ENCODE assay signal across 8 cellular contexts in the genomic region with DNA sequence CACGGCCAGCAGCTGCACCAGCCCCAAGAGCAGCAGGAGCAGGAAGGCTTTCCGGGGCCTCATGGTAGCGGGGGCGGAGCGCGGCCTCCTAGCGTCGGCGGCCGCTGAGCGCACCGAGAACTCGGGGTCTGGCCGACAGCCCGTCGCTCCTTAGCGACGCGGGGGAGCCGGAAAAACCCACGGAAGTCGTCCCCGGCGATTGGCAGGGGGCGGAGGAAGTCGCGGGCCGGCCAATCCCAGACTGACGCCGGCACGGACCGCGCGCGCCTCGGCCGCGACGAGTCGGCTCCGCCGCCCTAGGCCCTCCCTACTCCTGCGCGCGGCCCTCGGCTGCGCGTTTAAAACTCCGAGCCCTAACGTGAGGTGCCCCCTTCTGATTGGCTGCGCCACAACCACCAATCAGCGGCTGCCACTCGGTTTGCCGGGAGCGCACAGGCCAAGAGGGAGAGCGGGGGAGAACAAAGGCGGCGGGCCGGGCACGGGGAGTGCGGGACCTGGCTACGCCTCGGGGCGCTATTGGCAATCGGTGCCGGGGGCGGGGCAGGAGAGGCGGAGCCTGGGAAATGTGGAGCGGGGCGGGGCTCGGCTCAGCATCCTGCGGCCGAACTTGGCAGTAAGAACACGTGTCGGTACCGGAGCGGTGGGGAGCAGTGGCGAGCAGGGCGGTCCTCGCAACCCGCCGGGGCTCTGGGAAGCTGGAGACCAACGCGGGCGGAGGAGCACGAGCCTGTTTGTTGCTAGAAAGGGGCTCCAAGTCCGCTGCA. TPM values are rescaled to one million over a fixed set of nuclear protein-coding genes. Genes with fewer than 3 reads are reported as not detected.
DNase-seq lines count a peak whose midpoint lies in the region; ATAC-seq and TF ChIP-seq lines count a peak whose summit lies in the region.

A gene with protein sequence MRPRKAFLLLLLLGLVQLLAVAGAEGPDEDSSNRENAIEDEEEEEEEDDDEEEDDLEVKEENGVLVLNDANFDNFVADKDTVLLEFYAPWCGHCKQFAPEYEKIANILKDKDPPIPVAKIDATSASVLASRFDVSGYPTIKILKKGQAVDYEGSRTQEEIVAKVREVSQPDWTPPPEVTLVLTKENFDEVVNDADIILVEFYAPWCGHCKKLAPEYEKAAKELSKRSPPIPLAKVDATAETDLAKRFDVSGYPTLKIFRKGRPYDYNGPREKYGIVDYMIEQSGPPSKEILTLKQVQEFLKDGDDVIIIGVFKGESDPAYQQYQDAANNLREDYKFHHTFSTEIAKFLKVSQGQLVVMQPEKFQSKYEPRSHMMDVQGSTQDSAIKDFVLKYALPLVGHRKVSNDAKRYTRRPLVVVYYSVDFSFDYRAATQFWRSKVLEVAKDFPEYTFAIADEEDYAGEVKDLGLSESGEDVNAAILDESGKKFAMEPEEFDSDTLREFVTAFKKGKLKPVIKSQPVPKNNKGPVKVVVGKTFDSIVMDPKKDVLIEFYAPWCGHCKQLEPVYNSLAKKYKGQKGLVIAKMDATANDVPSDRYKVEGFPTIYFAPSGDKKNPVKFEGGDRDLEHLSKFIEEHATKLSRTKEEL (minus strand): TSS at position 160 of the 764 bp plus-strand sequence. CDS start 97 bp downstream, at position 63.

- no peak within 1 kb of the TSS for H2AK5ac ChIP-seq in mesenchymal stem cell (ENCODE audit: low read length, severe bottlenecking)

- peaks cover 1% of the 10 kb centered on the region for H3K4me1 ChIP-seq in NT2/D1 (ENCODE audit: insufficient read depth, insufficient read length)
- H3K4me1 ChIP-seq in endocrine pancreas (ENCODE audit: control insufficient read depth, insufficient read depth, low read length), result no peaks in the 10 kb centered on the region
- H3K4me1 ChIP-seq in mesenchymal stem cell (ENCODE audit: control insufficient read depth, insufficient read depth, low read depth, low read length), result peaks cover 8% of the 10 kb centered on the region

- H2BK120ac ChIP-seq in mesenchymal stem cell (ENCODE audit: low read depth, low read length), result peak within 1 kb of the TSS; percentile 67

- peak within 1 kb of the TSS; percentile 76 to 89 for H3K18ac ChIP-seq in mesenchymal stem cell (ENCODE audit: low read depth in 1 of 2, low read length in 2 of 2)

- H3K36me3 Mint-ChIP-seq in Calu3 (ENCODE audit: insufficient read depth, unreplicated experiment), result peaks cover 47% of the 10 kb centered on the region
- H3K36me3 Mint-ChIP-seq in activated CD8-positive, alpha-beta memory T cell treated with anti-CD3 and anti-CD28 coated beads, Interleukin-2, amount 10 ng/mL, durations not matched to agents 7 days and 5 days, result peaks cover 5% of the 10 kb centered on the region

- no peak within 1 kb of the TSS for H2BK12ac ChIP-seq in mesenchymal stem cell (ENCODE audit: low read length in 2 of 2)

- H3K79me1 ChIP-seq in mesenchymal stem cell (replicated peaks; ENCODE audit: low read length, poor library complexity, severe bottlenecking), result no peaks in the 10 kb centered on the region

- H3K4me3 ChIP-seq in NT2/D1 (ENCODE audit: insufficient read length, low read depth) (peak within 1 kb of the TSS; percentile 78), endocrine pancreas (ENCODE audit: control insufficient read depth, insufficient read depth, low read length) (peak within 1 kb of the TSS; percentile 76), mesenchymal stem cell (ENCODE audit: insufficient read depth in 1 of 2, low read depth in 1 of 2, low read length in 2 of 2) (peak within 1 kb of the TSS; percentile 85 to 96)

- ATAC-seq in GM21381 (IDR thresholded peaks at IDR 0.05; ENCODE audit: unreplicated experiment), result peak; percentile 91
- ATAC-seq in activated CD8-positive, alpha-beta memory T cell treated with anti-CD3 and anti-CD28 coated beads, Interleukin-2, amount 10 ng/mL, durations not matched to agents 7 days and 5 days, result peak; percentile 93

- peak within 1 kb of the TSS; percentile 73 for H4K8ac ChIP-seq in mesenchymal stem cell (ENCODE audit: low read length)

- peaks cover 17% of the 10 kb centered on the region for H3K4me1 Mint-ChIP-seq in Calu3 (ENCODE audit: low read depth, unreplicated experiment)
- peaks cover 34% of the 10 kb centered on the region for H3K4me1 Mint-ChIP-seq in activated CD8-positive, alpha-beta memory T cell treated with anti-CD3 and anti-CD28 coated beads, Interleukin-2, amount 10 ng/mL, durations not matched to agents 7 days and 5 days

- H3K36me3 ChIP-seq in NT2/D1 (ENCODE audit: insufficient read depth, insufficient read length, low read length) (peaks cover 19% of the 10 kb centered on the region), endocrine pancreas (ENCODE audit: control insufficient read depth, insufficient read depth, low read length) (no peaks in the 10 kb centered on the region), mesenchymal stem cell (ENCODE audit: control insufficient read depth in 1 of 2, insufficient read depth in 2 of 2, low read depth in 1 of 2, low read length in 2 of 2) (peaks cover 0 to 2% of the 10 kb centered on the region in 2 experiments)

- H3K27ac ChIP-seq in mesenchymal stem cell (ENCODE audit: low read length, poor library complexity, severe bottlenecking), result peak within 1 kb of the TSS; percentile 89

- H2AFZ ChIP-seq in mesenchymal stem cell (ENCODE audit: low read depth, low read length), result peak within 1 kb of the TSS; percentile 85

- H3K27me3 ChIP-seq in NT2/D1 (ENCODE audit: insufficient read depth, insufficient read length) (no peaks in the 10 kb centered on the region), endocrine pancreas (ENCODE audit: control insufficient read depth, insufficient read depth, low read length) (no peaks in the 10 kb centered on the region), mesenchymal stem cell (ENCODE audit: control insufficient read depth in 1 of 2, insufficient read depth in 1 of 2, low read length in 2 of 2) (no peaks in the 10 kb centered on the region)

- no peak within 1 kb of the TSS for H3K14ac ChIP-seq in mesenchymal stem cell (ENCODE audit: low read length in 2 of 2)

- H3K23ac ChIP-seq in mesenchymal stem cell (ENCODE audit: low read length in 2 of 2), result no peak within 1 kb of the TSS

- peak within 1 kb of the TSS; percentile 74 for H2BK5ac ChIP-seq in mesenchymal stem cell (ENCODE audit: low read depth, low read length, poor library complexity, severe bottlenecking)

- TF ChIP-seq CTCF in Calu3 (IDR thresholded peaks at IDR 0.05; ENCODE audit: unreplicated experiment), result peak; percentile 26

- intact Hi-C loops in Calu3 (cut with micrococcal nuclease; ENCODE audit: unreplicated experiment), result loop anchor here (5.0 kb wide), 1 partner anchor 119 kb away; a partner anchor contains a TSS

- H3K4ac ChIP-seq in mesenchymal stem cell (ENCODE audit: low read depth in 1 of 2, low read length in 2 of 2), result peak within 1 kb of the TSS; percentile 67 to 81

- peak within 1 kb of the TSS; percentile 94 for H2BK15ac ChIP-seq in mesenchymal stem cell (ENCODE audit: low read depth, poor library complexity, severe bottlenecking)

- under 1% methylated on average over 82 of the region's 87 CpGs for WGBS in mesenchymal stem cell

- no TSS peak for BruUV-seq in Calu3 (replicated peaks; lab: Mats Ljungman, UMichigan)

- H3K9me3 ChIP-seq in NT2/D1 (ENCODE audit: insufficient read depth, low read length) (no peaks in the 10 kb centered on the region), endocrine pancreas (ENCODE audit: control insufficient read depth, low read length) (no peaks in the 10 kb centered on the region), mesenchymal stem cell (ENCODE audit: control insufficient read depth, low read length) (no peaks in the 10 kb centered on the region)

- DNase-seq in Calu3, result peak; percentile 100
- peak; percentile 65 to 99 (median 98) for DNase-seq in HUDEP-2 (lab: John Stamatoyannopoulos, UW; ENCODE audit: unreplicated experiment in 76 of 76)
- peak; percentile 98 for DNase-seq in NT2/D1 (ENCODE audit: low read depth, low spot score)
- peak; percentile 100 for DNase-seq in activated CD8-positive, alpha-beta memory T cell treated with anti-CD3 and anti-CD28 coated beads, Interleukin-2, amount 10 ng/mL, durations not matched to agents 7 days and 5 days
- peak; percentile 100 for DNase-seq in mesenchymal stem cell
- peak; percentile 100 for DNase-seq in stimulated activated CD8-positive, alpha-beta memory T cell treated with anti-CD3 and anti-CD28 coated beads, Interleukin-12 subunit alpha, Interleukin-12 subunit beta, amount 100 ng/mL, for 4 hours (ENCODE audit: low read depth)

- peak within 1 kb of the TSS; percentile 98 for H3K4me2 ChIP-seq in mesenchymal stem cell (ENCODE audit: low read length, poor library complexity, severe bottlenecking)

- H3K9ac ChIP-seq in NT2/D1 (ENCODE audit: insufficient read length, low read depth) (peak within 1 kb of the TSS; percentile 91), endocrine pancreas (ENCODE audit: control insufficient read depth, insufficient read depth, low read length) (peak within 1 kb of the TSS; percentile 81), mesenchymal stem cell (ENCODE audit: low read length) (peak within 1 kb of the TSS; percentile 92)

- CTCF ChIA-PET in Calu3 (lab: Charles Lee), result interaction anchor here (0.7 to 2.1 kb wide), 2 partner anchors 22 to 37 kb away, joined by 3 to 7 read pairs; no protein-coding TSS in a partner anchor
- CTCF ChIA-PET in activated CD8-positive, alpha-beta memory T cell treated with anti-CD3 and anti-CD28 coated beads, Interleukin-2, amount 10 ng/mL, durations not matched to agents 7 days and 5 days (lab: Charles Lee), result interaction anchor here (0.6 to 8.5 kb wide), 8 partner anchors 19 to 110 kb away, joined by 3 to 48 read pairs (median 3); no protein-coding TSS in a partner anchor

- peak within 1 kb of the TSS; percentile 98 for H3K27ac Mint-ChIP-seq in Calu3 (ENCODE audit: unreplicated experiment)
- H3K27ac Mint-ChIP-seq in activated CD8-positive, alpha-beta memory T cell treated with anti-CD3 and anti-CD28 coated beads, Interleukin-2, amount 10 ng/mL, durations not matched to agents 7 days and 5 days, result peak within 1 kb of the TSS; percentile 90

- H3K4me3 Mint-ChIP-seq in Calu3 (ENCODE audit: low read depth, unreplicated experiment), result peak within 1 kb of the TSS; percentile 94
- peak within 1 kb of the TSS; percentile 94 for H3K4me3 Mint-ChIP-seq in activated CD8-positive, alpha-beta memory T cell treated with anti-CD3 and anti-CD28 coated beads, Interleukin-2, amount 10 ng/mL, durations not matched to agents 7 days and 5 days

- H3K27me3 Mint-ChIP-seq in Calu3 (ENCODE audit: unreplicated experiment), result no peaks in the 10 kb centered on the region
- peaks cover 3% of the 10 kb centered on the region for H3K27me3 Mint-ChIP-seq in activated CD8-positive, alpha-beta memory T cell treated with anti-CD3 and anti-CD28 coated beads, Interleukin-2, amount 10 ng/mL, durations not matched to agents 7 days and 5 days

- peak within 1 kb of the TSS; percentile 91 for H4K91ac ChIP-seq in mesenchymal stem cell (ENCODE audit: low read length)

- H3K9me3 Mint-ChIP-seq in Calu3 (ENCODE audit: low read depth, unreplicated experiment), result peaks cover 4% of the 10 kb centered on the region
- H3K9me3 Mint-ChIP-seq in activated CD8-positive, alpha-beta memory T cell treated with anti-CD3 and anti-CD28 coated beads, Interleukin-2, amount 10 ng/mL, durations not matched to agents 7 days and 5 days (ENCODE audit: low read depth), result no peaks in the 10 kb centered on the region

RNA-seq across cellular contexts. Expression of the gene that starts here (rescaled TPM):
- 332 and 351 TPM in 2 replicates for total RNA-seq in Calu3 (2022)
- total RNA-seq in activated CD8-positive, alpha-beta memory T cell treated with anti-CD3 and anti-CD28 coated beads, Interleukin-2, amount 10 ng/mL, durations not matched to agents 7 days and 5 days, result 10 to 100 TPM; 82.3 to 99.4 TPM
- 239 TPM for polyA plus RNA-seq in mesenchymal stem cell (2013, experiment 1 of 2)
- polyA plus RNA-seq in mesenchymal stem cell (2013, experiment 2 of 2), result 246 TPM

Comparison
In these comparisons a context has a peak if more than half of its experiments do, and no peak if none do; other contexts are left out.
1. Peak in every context shown above with its lines: DNase-seq, ATAC-seq, H3K4me3 ChIP-seq and H3K27ac ChIP-seq.